ENCODE assay signal across 15 cellular contexts in the genomic region with DNA sequence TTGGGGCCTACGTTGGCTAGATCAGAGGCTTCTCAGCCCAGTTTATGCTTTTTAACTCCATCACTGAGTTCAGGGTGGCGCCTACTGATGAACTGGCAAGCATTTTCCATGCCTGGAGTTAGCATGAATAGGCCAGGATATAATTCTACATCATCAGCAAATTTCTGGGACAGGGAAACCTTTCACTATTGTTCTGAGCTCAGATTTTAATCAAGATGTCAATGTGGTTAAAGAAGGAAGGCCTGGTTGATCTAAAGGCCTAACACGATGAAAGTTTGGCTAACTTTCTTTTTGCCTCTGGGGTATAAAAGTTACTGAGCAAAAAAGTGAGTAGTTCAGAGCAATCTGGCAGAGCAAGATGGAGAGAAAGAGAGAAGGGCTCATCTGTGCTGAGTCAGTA. TPM values are rescaled to one million over a fixed set of nuclear protein-coding genes. Genes with fewer than 3 reads are reported as not detected.
DNase-seq lines count a peak whose midpoint lies in the region; ATAC-seq and TF ChIP-seq lines count a peak whose summit lies in the region.
"Had no signal": no experiment of that assay in that cellular context is flagged by ENCODE, and none has a peak within 500 bp of the region (broad histone marks: within the 10 kb centered on the region; RNA-seq: fewer than 3 reads in every experiment).

No MANE protein-coding gene starts in this region.

- intact Hi-C loops in natural killer cell (cut with micrococcal nuclease) = no loop called here
- intact Hi-C loops in dorsolateral prefrontal cortex (cut with DNase I) = no loop called here
- intact Hi-C loops in CD4-positive, alpha-beta T cell (cut with DNase I, micrococcal nuclease) = no loop called here

- H3K4me3 Mint-ChIP-seq in natural killer cell = no peak overlapping the region
- H3K4me3 Mint-ChIP-seq in natural killer cell treated with Interleukin-12 subunit alpha and Interleukin-12 subunit beta and Interleukin-15 and Interleukin-18, amount 100 ng/mL, for 72 hours = no peak overlapping the region
- H3K4me3 Mint-ChIP-seq in neural crest cell = no peak overlapping the region
- H3K4me3 Mint-ChIP-seq in CD4-positive, alpha-beta T cell = no peak overlapping the region
- H3K4me3 Mint-ChIP-seq: activated CD4-positive, alpha-beta T cell treated with anti-CD3 and anti-CD28 coated beads, Interleukin-2, amount 10 ng/mL, durations not matched to agents 7 days and 5 days had no signal

- no peak for DNase-seq in natural killer cell
- no peak for DNase-seq in natural killer cell treated with Interleukin-12 subunit alpha and Interleukin-12 subunit beta and Interleukin-15 and Interleukin-18, amount 100 ng/mL, for 72 hours (ENCODE audit: low spot score)
- DNase-seq in dorsolateral prefrontal cortex = peak in 1 of 10 donors; percentile 2
- no peak for DNase-seq in neural crest cell (ENCODE audit: low read depth, low spot score)
- no peak for DNase-seq in midbrain (lab: John Stamatoyannopoulos, UW)
- DNase-seq in AML-193 (lab: John Stamatoyannopoulos, UW) = no peak
- no peak for DNase-seq in CD4-positive, alpha-beta T cell
- no peak for DNase-seq in activated CD8-positive, alpha-beta memory T cell treated with anti-CD3 and anti-CD28 coated beads, Interleukin-2, amount 50 U/mL, for 48 hours
- DNase-seq: activated CD4-positive, alpha-beta T cell treated with anti-CD3 and anti-CD28 coated beads, Interleukin-2, amount 10 ng/mL, durations not matched to agents 7 days and 5 days; activated gamma-delta T cell; EL; glutamatergic neuron; GOT3 had no signal

- CTCF ChIA-PET in CD4-positive, alpha-beta T cell (lab: Charles Lee) = no interaction called here

- no peak overlapping the region for H3K4me3 ChIP-seq in dorsolateral prefrontal cortex
- H3K4me3 ChIP-seq: ovary had no signal

- no peak for ATAC-seq in natural killer cell
- no peak for ATAC-seq in natural killer cell treated with Interleukin-12 subunit alpha and Interleukin-12 subunit beta and Interleukin-15 and Interleukin-18, amount 100 ng/mL, for 72 hours
- no peak for ATAC-seq in CD4-positive, alpha-beta T cell (ENCODE audit: poor library complexity)

- peak overlapping the region; percentile 2 to 21 for H3K27ac Mint-ChIP-seq in natural killer cell
- H3K27ac Mint-ChIP-seq in natural killer cell treated with Interleukin-12 subunit alpha and Interleukin-12 subunit beta and Interleukin-15 and Interleukin-18, amount 100 ng/mL, for 72 hours = peak overlapping the region in 1 of 2 donors; percentile 31
- peak overlapping the region; percentile 29 for H3K27ac Mint-ChIP-seq in neural crest cell (ENCODE audit: unreplicated experiment)
- H3K27ac Mint-ChIP-seq in CD4-positive, alpha-beta T cell = no peak overlapping the region
- H3K27ac Mint-ChIP-seq: activated CD4-positive, alpha-beta T cell treated with anti-CD3 and anti-CD28 coated beads, Interleukin-2, amount 10 ng/mL, durations not matched to agents 7 days and 5 days had no signal

- TF ChIP-seq CTCF in natural killer cell (IDR thresholded peaks at IDR 0.05) (no peak), dorsolateral prefrontal cortex (IDR thresholded peaks at IDR 0.05 in 54 of 56, conservative IDR thresholded peaks at IDR 0.05 in 2 of 56; ENCODE audit: low read depth in 1 of 56, partially characterized antibody in 56 of 56) (no peak), neural crest cell (conservative IDR thresholded peaks at IDR 0.05) (no peak)
- no peak for TF ChIP-seq CTCF in CD4-positive, alpha-beta T cell (IDR thresholded peaks at IDR 0.05)

- no peaks in the 10 kb centered on the region for H3K9me3 ChIP-seq in CD4-positive, alpha-beta T cell (ENCODE audit: control insufficient read depth, low read length)
- H3K9me3 ChIP-seq: ovary had no signal

- POLR2A ChIA-PET in CD4-positive, alpha-beta T cell (lab: Charles Lee) = interaction anchor here (0.6 kb wide), 1 partner anchor 25 kb away, joined by 3 read pairs; no protein-coding TSS in a partner anchor

- H3K27me3 Mint-ChIP-seq in natural killer cell (ENCODE audit: low read depth in 2 of 2) (no peaks in the 10 kb centered on the region), neural crest cell (ENCODE audit: low read depth) (no peaks in the 10 kb centered on the region)
- H3K27me3 Mint-ChIP-seq in natural killer cell treated with Interleukin-12 subunit alpha and Interleukin-12 subunit beta and Interleukin-15 and Interleukin-18, amount 100 ng/mL, for 72 hours = no peaks in the 10 kb centered on the region
- no peaks in the 10 kb centered on the region for H3K27me3 Mint-ChIP-seq in CD4-positive, alpha-beta T cell

- no peaks in the 10 kb centered on the region for H3K9me3 Mint-ChIP-seq in natural killer cell
- no peaks in the 10 kb centered on the region for H3K9me3 Mint-ChIP-seq in natural killer cell treated with Interleukin-12 subunit alpha and Interleukin-12 subunit beta and Interleukin-15 and Interleukin-18, amount 100 ng/mL, for 72 hours
- H3K9me3 Mint-ChIP-seq in neural crest cell = no peaks in the 10 kb centered on the region
- no peaks in the 10 kb centered on the region for H3K9me3 Mint-ChIP-seq in CD4-positive, alpha-beta T cell

- H3K27ac ChIP-seq in dorsolateral prefrontal cortex = peak overlapping the region in 30 of 59 donors; percentile 10 to 67 (median 32)
- no peak overlapping the region for H3K27ac ChIP-seq in CD4-positive, alpha-beta T cell (ENCODE audit: low read depth, low read length)
- H3K27ac ChIP-seq: ovary had no signal

- H3K4me1 Mint-ChIP-seq in natural killer cell (peaks cover 24 to 30% of the 10 kb centered on the region in 2 donors), neural crest cell (peaks cover 23% of the 10 kb centered on the region)
- H3K4me1 Mint-ChIP-seq in natural killer cell treated with Interleukin-12 subunit alpha and Interleukin-12 subunit beta and Interleukin-15 and Interleukin-18, amount 100 ng/mL, for 72 hours (ENCODE audit: low read depth in 2 of 2) = peaks cover 14% of the 10 kb centered on the region in 2 donors
- peaks cover 11% of the 10 kb centered on the region for H3K4me1 Mint-ChIP-seq in CD4-positive, alpha-beta T cell (ENCODE audit: low read depth)

- H3K36me3 Mint-ChIP-seq in natural killer cell (no peaks in the 10 kb centered on the region), neural crest cell (ENCODE audit: low read depth) (no peaks in the 10 kb centered on the region)
- no peaks in the 10 kb centered on the region for H3K36me3 Mint-ChIP-seq in natural killer cell treated with Interleukin-12 subunit alpha and Interleukin-12 subunit beta and Interleukin-15 and Interleukin-18, amount 100 ng/mL, for 72 hours
- H3K36me3 Mint-ChIP-seq in CD4-positive, alpha-beta T cell (ENCODE audit: low read depth) = no peaks in the 10 kb centered on the region

- peaks cover 0 to 3% (median 0%) of the 10 kb centered on the region in 45 donors for H3K27me3 ChIP-seq in dorsolateral prefrontal cortex
- no peaks in the 10 kb centered on the region for H3K27me3 ChIP-seq in CD4-positive, alpha-beta T cell (ENCODE audit: control insufficient read depth, insufficient read depth, low read length)
- H3K27me3 ChIP-seq: ovary had no signal

RNA-seq across cellular contexts. Expression of a gene that starts 21.7 kb away (rescaled TPM):
- total RNA-seq in natural killer cell = 100 to 1,000 TPM in 1 of 3 donors, 10 to 100 TPM in 2; 64.0 to 165 (median 93.6) TPM
- total RNA-seq in natural killer cell treated with Interleukin-12 subunit alpha and Interleukin-12 subunit beta and Interleukin-15 and Interleukin-18, amount 100 ng/mL, for 72 hours = 10 to 100 TPM; 28.2 to 29.8 TPM
- 100 to 1,000 TPM in 115 of 120 experiments, 10 to 100 TPM in 5; 78.3 to 905 (median 216) TPM for total RNA-seq in dorsolateral prefrontal cortex
- total RNA-seq in neural crest cell = 156 and 165 TPM in 2 replicates
- 10 to 100 TPM; 15.9 to 20.1 TPM for total RNA-seq in CD4-positive, alpha-beta T cell

RNA-seq across cellular contexts. Expression of a gene that starts 27.0 kb away (rescaled TPM):
- total RNA-seq in natural killer cell = 1 to 10 TPM in 2 of 3 donors, under 1 TPM in 1; 0.66 to 1.5 (median 1.5) TPM
- total RNA-seq in natural killer cell treated with Interleukin-12 subunit alpha and Interleukin-12 subunit beta and Interleukin-15 and Interleukin-18, amount 100 ng/mL, for 72 hours = under 1 TPM in 1 of 2 donors, not detected in 1; 0.50 TPM
- 100 to 1,000 TPM in 116 of 120 experiments, 10 to 100 TPM in 4; 81.4 to 330 (median 132) TPM for total RNA-seq in dorsolateral prefrontal cortex
- total RNA-seq in neural crest cell = 179 and 201 TPM in 2 replicates
- total RNA-seq in CD4-positive, alpha-beta T cell = 1 to 10 TPM; 4.2 to 6.0 TPM

RNA-seq across cellular contexts. Expression of a gene that starts 28.5 kb away (rescaled TPM):
- total RNA-seq in natural killer cell (100 to 1,000 TPM; 540 to 809 (median 710) TPM), dorsolateral prefrontal cortex (100 to 1,000 TPM in 23 of 120 experiments, 10 to 100 TPM in 97; 19.2 to 217 (median 70.2) TPM), neural crest cell (2.0 and 2.3 TPM in 2 replicates)
- 10 to 100 TPM; 58.1 to 71.0 TPM for total RNA-seq in natural killer cell treated with Interleukin-12 subunit alpha and Interleukin-12 subunit beta and Interleukin-15 and Interleukin-18, amount 100 ng/mL, for 72 hours
- 100 to 1,000 TPM; 286 to 306 TPM for total RNA-seq in CD4-positive, alpha-beta T cell

RNA-seq across cellular contexts. Expression of a gene that starts 34.7 kb away (rescaled TPM):
- 1,000 to 10,000 TPM; 1,080 to 1,421 (median 1,273) TPM for total RNA-seq in natural killer cell
- 100 to 1,000 TPM in 1 of 2 donors, 10 to 100 TPM in 1; 87.9 to 171 TPM for total RNA-seq in natural killer cell treated with Interleukin-12 subunit alpha and Interleukin-12 subunit beta and Interleukin-15 and Interleukin-18, amount 100 ng/mL, for 72 hours
- total RNA-seq in dorsolateral prefrontal cortex = 100 to 1,000 TPM in 70 of 120 experiments, 10 to 100 TPM in 50; 21.6 to 340 (median 114) TPM
- total RNA-seq in neural crest cell = 55.0 and 67.2 TPM in 2 replicates
- 100 to 1,000 TPM; 364 to 383 TPM for total RNA-seq in CD4-positive, alpha-beta T cell

RNA-seq across cellular contexts. Expression of a gene that starts 43.0 kb away (rescaled TPM):
- total RNA-seq in natural killer cell (not detected), dorsolateral prefrontal cortex (under 1 TPM in 1 of 120 experiments, not detected in 119; 0.76 TPM), neural crest cell (not detected in 2 replicates)
- total RNA-seq in natural killer cell treated with Interleukin-12 subunit alpha and Interleukin-12 subunit beta and Interleukin-15 and Interleukin-18, amount 100 ng/mL, for 72 hours = not detected
- not detected for total RNA-seq in CD4-positive, alpha-beta T cell
- total RNA-seq: activated CD4-positive, alpha-beta T cell treated with anti-CD3 and anti-CD28 coated beads, Interleukin-2, amount 10 ng/mL, durations not matched to agents 7 days and 5 days; bronchial epithelial cell; ovary had no signal

Comparison
In these comparisons a context has a peak if more than half of its experiments do, and no peak if none do; other contexts are left out.
1. RNA of a gene that starts 27.0 kb away (total RNA-seq): 179 to 201 TPM in neural crest cell and 81.4 to 330 TPM in dorsolateral prefrontal cortex; 4.2 to 6.0 TPM in CD4-positive, alpha-beta T cell, 0.66 to 1.5 TPM in natural killer cell and 0.50 TPM in natural killer cell treated with Interleukin-12 subunit alpha and Interleukin-12 subunit beta and Interleukin-15 and Interleukin-18, amount 100 ng/mL, for 72 hours; every median in the first group is over 10 times any median in the second.